33 cellular contexts compared by ENCODE assay signal in the genomic region with DNA sequence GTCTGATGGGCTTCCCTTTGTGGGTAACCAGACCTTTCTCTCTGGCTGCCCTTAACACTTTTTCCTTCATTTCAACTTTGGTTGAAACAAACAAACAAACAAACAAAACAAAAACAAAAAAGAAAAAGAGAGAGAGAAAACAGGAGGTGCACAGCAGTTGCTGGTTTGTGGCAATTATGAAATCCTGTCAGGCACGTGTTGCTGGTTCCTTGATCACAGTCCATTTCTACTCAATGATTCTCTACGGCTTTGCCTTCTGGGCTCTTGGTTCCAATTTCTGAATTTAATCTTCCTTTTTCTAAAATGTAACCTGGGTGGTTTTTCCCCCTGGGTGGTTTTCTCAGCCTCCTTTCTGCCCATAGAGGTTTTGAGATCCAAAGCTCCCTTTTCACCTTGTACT.
"Had no signal": no experiment of that assay in that cellular context is flagged by ENCODE, and none has a peak within 500 bp of the region (broad histone marks: within the 10 kb centered on the region; RNA-seq: fewer than 3 reads in every experiment).

No MANE protein-coding gene starts in this region.

- ATAC-seq: activated CD4-positive, alpha-beta T cell treated with anti-CD3 and anti-CD28 coated beads for 36 hours; activated CD4-positive, CD25-positive, alpha-beta regulatory T cell treated with anti-CD3 and anti-CD28 coated beads, Interleukin-2, amount 50 U/mL, for 24 hours; activated CD8-positive, alpha-beta memory T cell treated with anti-CD3 and anti-CD28 coated beads, Interleukin-2, amount 10 ng/mL, durations not matched to agents 7 days and 5 days; activated CD8-positive, alpha-beta T cell treated with anti-CD3 and anti-CD28 coated beads, Interleukin-2, amount 10 ng/mL, durations not matched to agents 7 days and 5 days; activated naive CD8-positive, alpha-beta T cell treated with anti-CD3 and anti-CD28 coated beads, Interleukin-2, amount 50 U/mL, for 24 hours; WTC11 had no signal

- H3K9me3 ChIP-seq: ascending aorta had no signal

- H3K4me3 ChIP-seq: ascending aorta, cardiac muscle cell had no signal

- H3K27ac ChIP-seq: ascending aorta, cardiac muscle cell, WERI-Rb-1 had no signal

- H3K27me3 ChIP-seq: ascending aorta, cardiac muscle cell had no signal

- DNase-seq: activated CD4-positive, alpha-beta memory T cell treated with anti-CD3 and anti-CD28 coated beads, Interleukin-2, amount 10 ng/mL, durations not matched to agents 7 days and 5 days; activated CD4-positive, alpha-beta T cell treated with anti-CD3 and anti-CD28 coated beads for 1 hour; activated CD4-positive, alpha-beta T cell treated with anti-CD3 and anti-CD28 coated beads for 36 hours; activated CD4-positive, alpha-beta T cell treated with anti-CD3 and anti-CD28 coated beads for 48 hours; activated CD4-positive, alpha-beta T cell treated with anti-CD3 and anti-CD28 coated beads, Interleukin-2, amount 10 ng/mL, durations not matched to agents 7 days and 5 days; activated CD4-positive, alpha-beta T cell treated with anti-CD3 and anti-CD28 coated beads, Interleukin-2, amount 50 U/mL, for 48 hours; activated CD4-positive, CD25-positive, alpha-beta regulatory T cell; activated CD8-positive, alpha-beta memory T cell treated with anti-CD3 and anti-CD28 coated beads for 24 hours; activated CD8-positive, alpha-beta memory T cell treated with anti-CD3 and anti-CD28 coated beads, Interleukin-2, amount 10 ng/mL, durations not matched to agents 7 days and 5 days; activated CD8-positive, alpha-beta memory T cell treated with anti-CD3 and anti-CD28 coated beads, Interleukin-2, amount 50 U/mL, for 48 hours; activated CD8-positive, alpha-beta T cell treated with anti-CD3 and anti-CD28 coated beads, Interleukin-2, amount 10 ng/mL, durations not matched to agents 7 days and 5 days; activated effector memory CD4-positive, alpha-beta T cell treated with Interleukin-2 at 50 U/mL for 16 hours; activated gamma-delta T cell; activated naive CD4-positive, alpha-beta T cell treated with anti-CD3 and anti-CD28 coated beads, Interleukin-2, amount 10 ng/mL, durations not matched to agents 7 days and 5 days; activated naive CD4-positive, alpha-beta T cell treated with Interleukin-2 at 50 U/mL for 16 hours; activated naive CD8-positive, alpha-beta T cell treated with anti-CD3 and anti-CD28 coated beads, Interleukin-2, amount 10 ng/mL, durations not matched to agents 7 days and 5 days; activated naive CD8-positive, alpha-beta T cell treated with anti-CD3 and anti-CD28 coated beads, Interleukin-2, amount 50 U/mL, for 24 hours; activated T-cell treated with anti-CD3 and anti-CD28 coated beads, Interleukin-2, amount 50 U/mL, for 24 hours; activated T-cell treated with anti-CD3 and anti-CD28 coated beads, Interleukin-2, amount 50 U/mL, for 48 hours; amygdala; anterior cingulate cortex; caudate nucleus; cerebellar nuclear complex; T-helper 1 cell; T-helper 2 cell; T-helper 9 cell had no signal

- H3K4me1 ChIP-seq: ascending aorta had no signal

- H3K36me3 ChIP-seq: ascending aorta, cardiac muscle cell, WERI-Rb-1 had no signal

- FAIRE-seq: bronchial epithelial cell, TTC549 had no signal
